ENCODE assay signal across 8 cellular contexts in the genomic region with DNA sequence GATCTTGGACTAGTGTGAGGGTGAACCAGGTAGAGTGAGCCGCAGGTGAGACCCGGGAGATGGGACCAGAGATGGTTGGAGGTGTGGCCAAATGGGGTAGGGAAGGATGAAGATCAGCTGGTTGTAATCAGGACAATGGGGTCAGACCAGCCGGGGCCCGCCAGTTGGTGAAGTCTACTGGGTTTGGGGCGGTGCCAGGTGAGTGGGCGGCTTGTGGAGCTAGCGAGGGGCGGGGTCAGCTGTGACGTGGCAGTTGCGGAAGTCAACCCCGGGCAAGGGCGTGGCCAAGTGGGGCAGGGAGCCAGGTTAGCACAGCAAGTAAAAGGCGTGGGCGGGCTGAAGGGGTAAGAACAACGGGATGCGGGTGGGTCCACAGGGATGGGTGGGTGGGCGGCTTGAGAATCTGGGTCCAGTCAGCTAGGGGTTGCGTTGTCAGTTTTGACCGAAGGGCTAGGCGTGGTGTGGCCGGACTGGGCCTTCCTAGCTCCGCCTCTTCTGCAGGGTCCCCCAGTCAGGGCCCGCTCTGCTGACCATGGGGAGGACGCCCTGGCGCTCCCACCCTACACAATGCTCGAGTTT. TPM values are rescaled to one million over a fixed set of nuclear protein-coding genes. Genes with fewer than 3 reads are reported as not detected.
DNase-seq lines count a peak whose midpoint lies in the region; ATAC-seq and TF ChIP-seq lines count a peak whose summit lies in the region.

No MANE protein-coding gene starts in this region.

- H3K9me3 ChIP-seq in MG63, result no peaks in the 10 kb centered on the region

- CTCF ChIA-PET in AG04449 (lab: Yijun Ruan, JAX), result interaction anchor here (1.1 kb wide), 1 partner anchor 19 kb away, joined by 5 read pairs; no protein-coding TSS in a partner anchor

- ATAC-seq in HG02852 (IDR thresholded peaks at IDR 0.05; ENCODE audit: unreplicated experiment), result no peak

- POLR2A ChIA-PET in AG04449 (lab: Yijun Ruan, JAX), result no interaction called here

- peak overlapping the region; percentile 43 to 88 for H3K27ac ChIP-seq in coronary artery

- peak; percentile 24 for TF ChIP-seq POLR2A in GM19193 (IDR thresholded peaks at IDR 0.05; ENCODE audit: extremely low read depth, insufficient read depth, insufficient read length)

- DNase-seq in AG04449 (ENCODE audit: low read depth, low spot score) (no peak), MG63 (peak; percentile 10), coronary artery (ENCODE audit: low spot score) (peak; percentile 92), left kidney (ENCODE audit: low read depth, low spot score) (peak; percentile 94)
- DNase-seq in activated CD4-positive, alpha-beta T cell treated with anti-CD3 and anti-CD28 coated beads for 4 hours, result peak; percentile 97 to 98
- DNase-seq in stimulated activated CD4-positive, alpha-beta T cell treated with anti-CD3 and anti-CD28 coated beads, Interleukin-2, amount 100 ng/mL, for 4 hours (ENCODE audit: low read depth), result peak; percentile 95

- H3K36me3 ChIP-seq in MG63, result no peaks in the 10 kb centered on the region

- TF ChIP-seq CTCF in AG04449 (IDR thresholded peaks at IDR 0.05; ENCODE audit: insufficient read depth, low read length, missing control alignments) (no peak), coronary artery (IDR thresholded peaks at IDR 0.05) (no peak)

- peak overlapping the region; percentile 20 for H3K4me3 ChIP-seq in AG04449 (ENCODE audit: low read depth, low read length)
- H3K4me3 ChIP-seq in MG63, result no peak overlapping the region
- peak overlapping the region; percentile 87 for H3K4me3 ChIP-seq in coronary artery

- no peaks in the 10 kb centered on the region for H3K27me3 ChIP-seq in MG63

RNA-seq across cellular contexts. Expression of a gene that starts 25.5 kb away (rescaled TPM):
- 50.5 and 63.5 TPM in 2 replicates for total RNA-seq in MG63 (2014; rRNA removed; shearing (Covaris generic); ENCODE audit: low replicate concordance)

RNA-seq across cellular contexts. Expression of a gene that starts 49.6 kb away (rescaled TPM):
- not detected in 2 replicates for total RNA-seq in MG63 (2014; rRNA removed; shearing (Covaris generic); ENCODE audit: low replicate concordance)
